9 cellular contexts compared by ENCODE assay signal in the genomic region with DNA sequence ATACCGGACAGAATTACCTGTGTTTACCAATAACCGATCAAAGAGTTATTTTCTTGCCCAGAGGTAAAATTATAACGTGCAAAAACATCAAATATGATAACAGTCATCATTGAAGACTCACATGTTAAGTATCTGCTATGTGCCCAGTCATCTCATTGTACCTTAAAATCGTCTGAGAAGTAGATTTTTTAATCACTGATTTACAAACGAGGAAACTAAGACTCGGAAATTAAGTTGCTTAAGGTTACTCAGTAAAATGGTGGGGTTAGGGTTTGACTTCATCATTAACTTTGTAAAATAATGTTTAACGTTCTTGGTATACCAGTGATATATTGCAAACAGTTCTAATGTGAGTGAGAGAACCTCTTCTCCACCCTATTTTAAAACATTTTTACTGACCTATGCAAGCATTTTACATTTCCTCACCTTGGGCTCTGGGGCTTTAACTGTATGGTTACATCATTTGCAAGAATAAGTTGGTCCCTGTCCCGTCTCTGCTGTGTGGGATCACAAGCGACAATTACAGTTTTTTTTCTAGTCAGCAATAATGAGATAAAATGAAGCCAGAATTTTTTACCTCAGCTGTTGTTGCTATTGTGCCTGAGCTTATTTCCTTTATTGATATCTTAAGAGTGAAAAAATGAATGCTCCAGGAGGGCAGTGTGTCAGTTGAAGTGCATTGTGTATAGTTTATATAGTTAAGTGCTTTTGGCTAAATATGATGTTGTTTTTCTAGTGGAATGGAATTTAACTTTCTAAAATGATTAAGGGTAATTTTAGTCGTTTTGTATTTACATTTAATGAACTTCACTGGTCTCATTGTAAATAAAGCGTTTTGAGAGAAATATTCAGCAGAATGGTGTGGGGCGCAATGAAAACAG.
DNase-seq lines count a peak whose midpoint lies in the region; FAIRE-seq and TF ChIP-seq lines count a peak whose summit lies in the region.
"Had no signal": no experiment of that assay in that cellular context is flagged by ENCODE, and none has a peak within 500 bp of the region (broad histone marks: within the 10 kb centered on the region; RNA-seq: fewer than 3 reads in every experiment).

No MANE protein-coding gene starts in this region.

- no peak for TF ChIP-seq CTCF in nephron (IDR thresholded peaks at IDR 0.05; ENCODE audit: unreplicated experiment in 3 of 3)

- H3K27ac ChIP-seq in duodenal mucosa (ENCODE audit: low read depth, low read length) = peak overlapping the region; percentile 35

- H3K27me3 Mint-ChIP-seq in nephron (ENCODE audit: low read depth) = no peaks in the 10 kb centered on the region

- H3K4me1 ChIP-seq in duodenal mucosa (ENCODE audit: control insufficient read depth in 1 of 2, insufficient read depth in 2 of 2, low read length in 2 of 2) = peaks cover 9 to 22% of the 10 kb centered on the region in 2 donors

- H3K4me3 Mint-ChIP-seq in nephron = peak overlapping the region; percentile 87 to 99 (median 97)

- H3K9ac ChIP-seq in duodenal mucosa (ENCODE audit: low read depth in 1 of 2, low read length in 2 of 2) = peak overlapping the region; percentile 83 to 97

- peak overlapping the region; percentile 98 to 100 (median 99) for H3K27ac Mint-ChIP-seq in nephron

- no peaks in the 10 kb centered on the region for H3K36me3 ChIP-seq in duodenal mucosa (ENCODE audit: control insufficient read depth in 1 of 2, insufficient read depth in 2 of 2, low read length in 2 of 2)

- DNase-seq in NCI-H69 (lab: John Stamatoyannopoulos, UW) (peak; percentile 19), SW480 (ENCODE audit: low spot score) (no peak), GM19240 (ENCODE audit: insufficient read length, low spot score) (no peak), NCI-H2196 treated with DMSO at 0.1 percent for 48 hours (lab: John Stamatoyannopoulos, UW; ENCODE audit: unreplicated experiment) (no peak), urothelium cell line (ENCODE audit: low spot score) (no peak)

- H3K36me3 Mint-ChIP-seq in nephron (ENCODE audit: low read depth) = peaks cover 5% of the 10 kb centered on the region

- H3K9me3 Mint-ChIP-seq in nephron = no peaks in the 10 kb centered on the region

- H3K4me3 ChIP-seq in GM08714 (ENCODE audit: low read length) (peak overlapping the region; percentile 97; the same call in 1 of the 2 replicates), duodenal mucosa (ENCODE audit: low read depth in 1 of 2, low read length in 2 of 2) (peak overlapping the region; percentile 88 to 96)

- no peaks in the 10 kb centered on the region for H3K9me3 ChIP-seq in duodenal mucosa (ENCODE audit: control insufficient read depth in 1 of 2, low read length in 2 of 2)

- peaks cover 23% of the 10 kb centered on the region for H3K4me1 Mint-ChIP-seq in nephron

- no peak for FAIRE-seq in urothelium cell line (lab: Jason Lieb, UNC)
- FAIRE-seq: TTC549 had no signal

- H3K27me3 ChIP-seq in duodenal mucosa (ENCODE audit: control insufficient read depth in 1 of 2, insufficient read depth in 2 of 2, low read length in 2 of 2) = no peaks in the 10 kb centered on the region
